ENCODE assay signal across 13 cellular contexts in genomic region chr9:31137151-31137849, GRCh38.
A peak's percentile ranks its signal among the peaks of the same experiment; 100 is the strongest.
DNase-seq lines count a peak whose midpoint lies in the region; ATAC-seq and TF ChIP-seq lines count a peak whose summit lies in the region.
"Had no signal": no experiment of that assay in that cellular context is flagged by ENCODE, and none has a peak within 500 bp of the region (broad histone marks: within the 10 kb centered on the region; RNA-seq: fewer than 3 reads in every experiment).

No MANE protein-coding gene starts in this region.

- DNase-seq in H4 (ENCODE audit: low spot score) (peak; percentile 89), RKO (ENCODE audit: low spot score) (peak; percentile 85), epithelial cell of prostate (ENCODE audit: low read depth, low spot score) (peak; percentile 65), omental fat pad (ENCODE audit: low spot score) (no peak), progenitor cell of endocrine pancreas (ENCODE audit: low spot score, unreplicated experiment) (no peak), AML-193 (lab: John Stamatoyannopoulos, UW) (no peak), activated T-cell treated with anti-CD3 and anti-CD28 coated beads for 4 hours (no peak)
- DNase-seq: DMS79; gastrocnemius medialis; NCI-H2171 treated with DMSO at 0.1 percent for 48 hours; stimulated activated naive B cell treated with anti-CD40 and anti-IgM and Interleukin-4, amounts not matched to agents 10 μg/mL and 1 μg/mL and 100 μg/mL, for 72 hours had no signal

- peak overlapping the region; percentile 75 for H3K27ac ChIP-seq in epithelial cell of prostate
- H3K27ac ChIP-seq: cardiac muscle cell, gastrocnemius medialis had no signal

- no peaks in the 10 kb centered on the region for H3K36me3 Mint-ChIP-seq in progenitor cell of endocrine pancreas (ENCODE audit: insufficient read depth)
- H3K36me3 Mint-ChIP-seq: stimulated activated naive B cell treated with anti-CD40 and anti-IgM and Interleukin-4, amounts not matched to agents 10 μg/mL and 1 μg/mL and 100 μg/mL, for 72 hours had no signal

- no peaks in the 10 kb centered on the region for H3K4me1 Mint-ChIP-seq in progenitor cell of endocrine pancreas (ENCODE audit: low read depth)
- H3K4me1 Mint-ChIP-seq: stimulated activated naive B cell treated with anti-CD40 and anti-IgM and Interleukin-4, amounts not matched to agents 10 μg/mL and 1 μg/mL and 100 μg/mL, for 72 hours had no signal

- H3K4me3 Mint-ChIP-seq in progenitor cell of endocrine pancreas (ENCODE audit: low read depth), result no peak overlapping the region
- H3K4me3 Mint-ChIP-seq: stimulated activated naive B cell treated with anti-CD40 and anti-IgM and Interleukin-4, amounts not matched to agents 10 μg/mL and 1 μg/mL and 100 μg/mL, for 72 hours had no signal

- no peaks in the 10 kb centered on the region for H3K27me3 Mint-ChIP-seq in progenitor cell of endocrine pancreas

- peaks cover 11% of the 10 kb centered on the region for H3K9me3 Mint-ChIP-seq in progenitor cell of endocrine pancreas (ENCODE audit: low read depth)
- H3K9me3 Mint-ChIP-seq: stimulated activated naive B cell treated with anti-CD40 and anti-IgM and Interleukin-4, amounts not matched to agents 10 μg/mL and 1 μg/mL and 100 μg/mL, for 72 hours had no signal

- no peak overlapping the region for H3K27ac Mint-ChIP-seq in progenitor cell of endocrine pancreas
- H3K27ac Mint-ChIP-seq: stimulated activated naive B cell treated with anti-CD40 and anti-IgM and Interleukin-4, amounts not matched to agents 10 μg/mL and 1 μg/mL and 100 μg/mL, for 72 hours had no signal

- TF ChIP-seq CTCF in omental fat pad (IDR thresholded peaks at IDR 0.05) (no peak), progenitor cell of endocrine pancreas (IDR thresholded peaks at IDR 0.05; ENCODE audit: unreplicated experiment) (no peak)

- peak; percentile 77 for ATAC-seq in omental fat pad (ENCODE audit: low FRiP score)
- no peak for ATAC-seq in HG03097 (IDR thresholded peaks at IDR 0.05; ENCODE audit: low FRiP score, unreplicated experiment)
- ATAC-seq: gastrocnemius medialis; stimulated activated naive B cell treated with anti-CD40 and anti-IgM and Interleukin-4, amounts not matched to agents 10 μg/mL and 1 μg/mL and 100 μg/mL, for 72 hours had no signal

Comparison
In these comparisons a context has a peak if more than half of its experiments do, and no peak if none do; other contexts are left out.
1. DNase-seq: peak in H4 (single experiment), RKO (single experiment) and epithelial cell of prostate (single experiment); none in omental fat pad (single experiment), progenitor cell of endocrine pancreas (single experiment), AML-193 (0 of 2) and activated T-cell treated with anti-CD3 and anti-CD28 coated beads for 4 hours (single experiment).